11 cellular contexts compared by ENCODE assay signal in the genomic region with DNA sequence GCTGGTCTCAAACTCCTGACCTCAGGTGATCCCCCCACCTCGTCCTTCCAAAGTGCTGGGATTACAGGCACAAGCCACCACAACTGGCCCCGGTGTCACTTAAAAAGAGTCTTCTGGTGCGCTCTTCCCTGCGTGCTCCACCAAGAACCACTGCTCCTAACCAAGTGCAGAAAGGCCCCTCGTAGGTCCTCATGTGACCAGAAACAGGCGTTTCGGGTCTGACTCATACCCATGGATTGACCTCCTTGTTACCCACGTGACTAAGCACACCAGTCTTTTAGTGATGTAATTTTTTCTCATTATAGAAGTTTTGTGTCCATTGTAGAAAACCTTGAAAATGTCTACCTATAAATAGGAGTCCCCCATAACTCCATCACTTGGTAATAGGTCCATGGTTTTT. TPM values are rescaled to one million over a fixed set of nuclear protein-coding genes. Genes with fewer than 3 reads are reported as not detected.
DNase-seq lines count a peak whose midpoint lies in the region; ATAC-seq, FAIRE-seq and TF ChIP-seq lines count a peak whose summit lies in the region.
"Had no signal": no experiment of that assay in that cellular context is flagged by ENCODE, and none has a peak within 500 bp of the region (broad histone marks: within the 10 kb centered on the region; RNA-seq: fewer than 3 reads in every experiment).

No MANE protein-coding gene starts in this region.

- H3K4me1 Mint-ChIP-seq in osteocyte (ENCODE audit: unreplicated experiment), result peaks cover 11% of the 10 kb centered on the region

- CTCF ChIA-PET in HepG2 (lab: Yijun Ruan, JAX; ENCODE audit: low intra/inter-chr PET ratio, low total read pairs), result interaction anchor here (1.1 to 1.4 kb wide), 2 partner anchors 17 to 110 kb away, joined by 3 to 8 read pairs; no protein-coding TSS in a partner anchor

- H3K27me3 ChIP-seq in HepG2 (ENCODE audit: control insufficient read depth in 1 of 2, insufficient read depth in 2 of 2, low read length in 2 of 2), result peaks cover 0 to 5% of the 10 kb centered on the region in 2 experiments; a peak in 1 of 5 replicates
- no peaks in the 10 kb centered on the region for H3K27me3 ChIP-seq in right lobe of liver
- H3K27me3 ChIP-seq: BLaER1 treated with 17β-estradiol and CSF1 and Interleukin-3, amounts not matched to agents 10 nM and 100 nM had no signal

- peaks cover 63% of the 10 kb centered on the region for H3K4me1 ChIP-seq in HepG2 (ENCODE audit: insufficient read depth, low read length)
- H3K4me1 ChIP-seq in right lobe of liver, result peaks cover 0 to 37% (median 5%) of the 10 kb centered on the region in 4 donors

- no peaks in the 10 kb centered on the region for H3K79me2 ChIP-seq in HepG2 (ENCODE audit: insufficient read depth, low read length)

- FAIRE-seq in HepG2 (lab: Jason Lieb, UNC), result no peak

- no peaks in the 10 kb centered on the region for H3K36me3 ChIP-seq in HepG2 (replicated peaks in 1 of 2; ENCODE audit: control insufficient read depth in 1 of 2, insufficient read depth in 2 of 2, low read length in 2 of 2)
- no peaks in the 10 kb centered on the region for H3K36me3 ChIP-seq in right lobe of liver
- H3K36me3 ChIP-seq: BLaER1 treated with 17β-estradiol and CSF1 and Interleukin-3, amounts not matched to agents 10 nM and 100 nM had no signal

- peak; percentile 43 for DNase-seq in HepG2 (ENCODE audit: low spot score)
- no peak for DNase-seq in right lobe of liver
- DNase-seq in RKO (ENCODE audit: low spot score), result peak; percentile 70
- DNase-seq in fibroblast of the conjunctiva (ENCODE audit: low read depth), result peak; percentile 57
- no peak for DNase-seq in ecto neural progenitor cell (ENCODE audit: low spot score)
- no peak for DNase-seq in DMS114 treated with DMSO at 0.1 percent for 48 hours (lab: John Stamatoyannopoulos, UW; ENCODE audit: unreplicated experiment)
- DNase-seq in osteocyte (ENCODE audit: extremely low spot score, unreplicated experiment), result no peak
- no peak for DNase-seq in medulla oblongata (ENCODE audit: extremely low spot score)
- DNase-seq: SHP77 treated with DMSO at 0.1 percent for 48 hours had no signal

- ATAC-seq in HepG2, result no peak
- no peak for ATAC-seq in right lobe of liver

- H3K27ac Mint-ChIP-seq in osteocyte (ENCODE audit: unreplicated experiment), result no peak overlapping the region

- H3K9ac ChIP-seq in HepG2 (ENCODE audit: insufficient read depth, low read depth, low read length), result no peak overlapping the region
- H3K9ac ChIP-seq: BLaER1 treated with 17β-estradiol and CSF1 and Interleukin-3, amounts not matched to agents 10 nM and 100 nM had no signal

- H2AFZ ChIP-seq in HepG2 (ENCODE audit: low read length), result no peak overlapping the region

- TF ChIP-seq CTCF in HepG2 (CRISPR knock-in tag; IDR thresholded peaks at IDR 0.05) (no peak), right lobe of liver (IDR thresholded peaks at IDR 0.05) (no peak), osteocyte (IDR thresholded peaks at IDR 0.05) (no peak)

- no peak for TF ChIP-seq RAD21 in HepG2 (CRISPR knock-in tag; IDR thresholded peaks at IDR 0.05)

- TF ChIP-seq POLR2A in HepG2 (IDR thresholded peaks at IDR 0.05; ENCODE audit: insufficient read depth in 1 of 2, low read depth in 2 of 2, low read length in 2 of 2) (no peak), right lobe of liver (IDR thresholded peaks at IDR 0.05) (no peak)

- no peaks in the 10 kb centered on the region for H4K20me1 ChIP-seq in HepG2 (ENCODE audit: insufficient read depth, low read length)
- H4K20me1 ChIP-seq: BLaER1 treated with 17β-estradiol and CSF1 and Interleukin-3, amounts not matched to agents 10 nM and 100 nM had no signal

- H3K27ac ChIP-seq in HepG2 (ENCODE audit: extremely low read length, insufficient read depth, low read length) (no peak overlapping the region), right lobe of liver (no peak overlapping the region)
- H3K27ac ChIP-seq: BLaER1 treated with 17β-estradiol and CSF1 and Interleukin-3, amounts not matched to agents 10 nM and 100 nM had no signal

- TF ChIP-seq EP300 in HepG2 (IDR thresholded peaks at IDR 0.05; ENCODE audit: low read depth in 2 of 2, low read length in 2 of 2), result no peak
- no peak for TF ChIP-seq EP300 in HepG2 (CRISPR knock-in tag; IDR thresholded peaks at IDR 0.05; ENCODE audit: borderline replicate concordance)

- no peaks in the 10 kb centered on the region for H3K9me3 ChIP-seq in HepG2 (ENCODE audit: low read length)
- H3K9me3 ChIP-seq in right lobe of liver, result no peaks in the 10 kb centered on the region
- H3K9me3 ChIP-seq: BLaER1 treated with 17β-estradiol and CSF1 and Interleukin-3, amounts not matched to agents 10 nM and 100 nM had no signal

- no TSS peak for BruUV-seq in HepG2 (replicated peaks; lab: Mats Ljungman, UMichigan)

- H3K27me3 Mint-ChIP-seq in osteocyte (ENCODE audit: unreplicated experiment), result peaks cover 25% of the 10 kb centered on the region

- POLR2A ChIA-PET in HepG2 (lab: Yijun Ruan, JAX), result interaction anchor here (0.8 to 2.2 kb wide), 4 partner anchors 10 to 95 kb away, joined by 3 to 12 read pairs (median 3); no protein-coding TSS in a partner anchor

- 34% methylated on average over 7 of the region's 8 CpGs for WGBS in HepG2 (ENCODE audit: low lambda C conversion rate)
- 38% methylated on average over 7 of the region's 8 CpGs for WGBS in right lobe of liver (ENCODE audit: insufficient coverage, low coverage, low lambda C conversion rate, missing lambda C conversion rate)

- H3K4me2 ChIP-seq in HepG2 (ENCODE audit: low read depth, low read length), result peak overlapping the region; percentile 49

- H3K36me3 Mint-ChIP-seq in osteocyte (ENCODE audit: unreplicated experiment), result no peaks in the 10 kb centered on the region

- in situ Hi-C loops in HepG2 (cut with HindIII; ENCODE audit: extremely low pct_ligation_motif_present, low pct_unique_long_range_greater_than_20kb), result loop anchor here (5.0 kb wide), 1 partner anchor 95 kb away; no protein-coding TSS in a partner anchor

- H3K9me3 Mint-ChIP-seq in osteocyte (ENCODE audit: unreplicated experiment), result no peaks in the 10 kb centered on the region

- intact Hi-C loops in HepG2 (cut with micrococcal nuclease; ENCODE audit: unreplicated experiment) (loop anchor here (1.0 to 2.0 kb wide), 4 partner anchors 17 to 109 kb away; no protein-coding TSS in a partner anchor), right lobe of liver (cut with DNase I) (loop anchor here (10.0 kb wide), 2 partner anchors 93 to 103 kb away; a partner anchor contains a TSS)

- H3K4me3 Mint-ChIP-seq in osteocyte (ENCODE audit: unreplicated experiment), result no peak overlapping the region

- no peak overlapping the region for H3K4me3 ChIP-seq in HepG2 (replicated peaks in 1 of 3; ENCODE audit: insufficient read depth in 1 of 3, low read depth in 2 of 3, low read length in 3 of 3)
- no peak overlapping the region for H3K4me3 ChIP-seq in right lobe of liver
- H3K4me3 ChIP-seq: BLaER1 treated with 17β-estradiol and CSF1 and Interleukin-3, amounts not matched to agents 10 nM and 100 nM had no signal

RNA-seq across cellular contexts. Expression of a gene that starts 13.9 kb away (rescaled TPM):
- total RNA-seq in HepG2 (2016; rRNA removed; fragmentation: Illumina TruSeq; extraction: Trizol), result 0.13 and 0.20 TPM in 2 replicates
- total RNA-seq in HepG2 (2016; cell fraction: cytosol; rRNA removed; fragmentation: Illumina TruSeq; extraction: Trizol; ENCODE audit: low read depth), result not detected in 2 replicates
- total RNA-seq in HepG2 (2016; cell fraction: insoluble cytoplasmic fraction; rRNA removed; fragmentation: Illumina TruSeq; extraction: Trizol), result 0.15 and 0.16 TPM in 2 replicates
- 0.17 and 0.22 TPM in 2 replicates for total RNA-seq in HepG2 (2016; cell fraction: membrane; rRNA removed; fragmentation: Illumina TruSeq; extraction: Trizol)
- 0.22 TPM in 1 of 2 replicates, not detected in the other for total RNA-seq in HepG2 (2016; cell fraction: nucleus; rRNA removed; fragmentation: Illumina TruSeq; extraction: Trizol)
- 0.07 and 0.09 TPM in 2 replicates for polyA plus RNA-seq in HepG2 (2011; rRNA removed)
- 0.07 and 0.09 TPM in 2 replicates for polyA plus RNA-seq in HepG2 (2011; cell fraction: cytosol; rRNA removed)
- 0.08 TPM in 1 of 2 replicates, not detected in the other for polyA plus RNA-seq in HepG2 (2011; cell fraction: nucleus; rRNA removed)
- 0.07 and 0.12 TPM in 2 replicates for polyA plus RNA-seq in HepG2 (2012)
- polyA plus RNA-seq in HepG2 (2016; cell fraction: cytosol; fragmentation: Illumina TruSeq; extraction: Trizol; ENCODE audit: low read depth), result not detected in 2 replicates
- polyA plus RNA-seq in HepG2 (2016; cell fraction: insoluble cytoplasmic fraction; fragmentation: Illumina TruSeq; extraction: Trizol; ENCODE audit: low read depth), result 0.21 and 0.26 TPM in 2 replicates
- 0.10 TPM in 1 of 2 replicates, not detected in the other for polyA plus RNA-seq in HepG2 (2016; cell fraction: membrane; fragmentation: Illumina TruSeq; extraction: Trizol; ENCODE audit: low read depth)
- 0.49 TPM in 1 of 2 replicates, not detected in the other for polyA plus RNA-seq in HepG2 (2016; cell fraction: nucleus; fragmentation: Illumina TruSeq; extraction: Trizol; ENCODE audit: insufficient read depth, low read depth)
- polyA minus RNA-seq in HepG2 (2011; rRNA and poly(A)+ RNA removed; ENCODE audit: low replicate concordance), result 0.10 TPM in 1 of 2 replicates, not detected in the other
- polyA minus RNA-seq in HepG2 (2011; cell fraction: cytosol; rRNA and poly(A)+ RNA removed), result not detected in 2 replicates
- 0.13 TPM in 1 of 2 replicates, not detected in the other for polyA minus RNA-seq in HepG2 (2011; cell fraction: nucleus; rRNA and poly(A)+ RNA removed)
- total RNA-seq in right lobe of liver, result not detected
- total RNA-seq in osteocyte, result not detected in 2 replicates
- total RNA-seq: dermis microvascular lymphatic vessel endothelial cell had no signal

RNA-seq across cellular contexts. Expression of a gene that starts 14.0 kb away (rescaled TPM):
- total RNA-seq in HepG2 (2016; rRNA removed; fragmentation: Illumina TruSeq; extraction: Trizol) (21.1 and 24.5 TPM in 2 replicates), right lobe of liver (under 1 TPM in 2 of 6 experiments, not detected in 4; 0.11 to 0.56 TPM), osteocyte (not detected in 2 replicates)
- total RNA-seq in HepG2 (2016; cell fraction: cytosol; rRNA removed; fragmentation: Illumina TruSeq; extraction: Trizol; ENCODE audit: low read depth), result 3.9 and 4.9 TPM in 2 replicates
- total RNA-seq in HepG2 (2016; cell fraction: insoluble cytoplasmic fraction; rRNA removed; fragmentation: Illumina TruSeq; extraction: Trizol), result 16.1 and 26.1 TPM in 2 replicates
- 9.4 and 10.8 TPM in 2 replicates for total RNA-seq in HepG2 (2016; cell fraction: membrane; rRNA removed; fragmentation: Illumina TruSeq; extraction: Trizol)
- 23.9 and 26.7 TPM in 2 replicates for total RNA-seq in HepG2 (2016; cell fraction: nucleus; rRNA removed; fragmentation: Illumina TruSeq; extraction: Trizol)
- 4.2 and 5.4 TPM in 2 replicates for polyA plus RNA-seq in HepG2 (2011; rRNA removed)
- 1.6 and 3.8 TPM in 2 replicates for polyA plus RNA-seq in HepG2 (2011; cell fraction: cytosol; rRNA removed)
- 33.8 and 40.4 TPM in 2 replicates for polyA plus RNA-seq in HepG2 (2011; cell fraction: nucleus; rRNA removed)
- 3.0 TPM in 2 replicates for polyA plus RNA-seq in HepG2 (2012)
- polyA plus RNA-seq in HepG2 (2016; cell fraction: cytosol; fragmentation: Illumina TruSeq; extraction: Trizol; ENCODE audit: low read depth), result 4.1 and 4.2 TPM in 2 replicates
- polyA plus RNA-seq in HepG2 (2016; cell fraction: insoluble cytoplasmic fraction; fragmentation: Illumina TruSeq; extraction: Trizol; ENCODE audit: low read depth), result 19.1 and 25.4 TPM in 2 replicates
- 6.7 and 7.5 TPM in 2 replicates for polyA plus RNA-seq in HepG2 (2016; cell fraction: membrane; fragmentation: Illumina TruSeq; extraction: Trizol; ENCODE audit: low read depth)
- 87.0 and 93.3 TPM in 2 replicates for polyA plus RNA-seq in HepG2 (2016; cell fraction: nucleus; fragmentation: Illumina TruSeq; extraction: Trizol; ENCODE audit: insufficient read depth, low read depth)
- 7.4 TPM in 1 of 2 replicates, not detected in the other for polyA minus RNA-seq in HepG2 (2011; rRNA and poly(A)+ RNA removed; ENCODE audit: low replicate concordance)
- 0.99 and 1.8 TPM in 2 replicates for polyA minus RNA-seq in HepG2 (2011; cell fraction: cytosol; rRNA and poly(A)+ RNA removed)
- 4.5 and 4.7 TPM in 2 replicates for polyA minus RNA-seq in HepG2 (2011; cell fraction: nucleus; rRNA and poly(A)+ RNA removed)
- total RNA-seq: dermis microvascular lymphatic vessel endothelial cell had no signal

RNA-seq across cellular contexts. Expression of a gene that starts 33.3 kb away (rescaled TPM):
- total RNA-seq in HepG2 (2016; rRNA removed; fragmentation: Illumina TruSeq; extraction: Trizol), result 31.6 and 35.8 TPM in 2 replicates
- total RNA-seq in HepG2 (2016; cell fraction: cytosol; rRNA removed; fragmentation: Illumina TruSeq; extraction: Trizol; ENCODE audit: low read depth), result 10.1 and 11.8 TPM in 2 replicates
- total RNA-seq in HepG2 (2016; cell fraction: insoluble cytoplasmic fraction; rRNA removed; fragmentation: Illumina TruSeq; extraction: Trizol), result 29.5 and 34.7 TPM in 2 replicates
- 13.4 TPM in 2 replicates for total RNA-seq in HepG2 (2016; cell fraction: membrane; rRNA removed; fragmentation: Illumina TruSeq; extraction: Trizol)
- 16.9 and 26.1 TPM in 2 replicates for total RNA-seq in HepG2 (2016; cell fraction: nucleus; rRNA removed; fragmentation: Illumina TruSeq; extraction: Trizol)
- 19.9 and 24.9 TPM in 2 replicates for polyA plus RNA-seq in HepG2 (2011; rRNA removed)
- polyA plus RNA-seq in HepG2 (2011; cell fraction: cytosol; rRNA removed), result 16.1 and 23.4 TPM in 2 replicates
- 56.5 and 64.5 TPM in 2 replicates for polyA plus RNA-seq in HepG2 (2011; cell fraction: nucleus; rRNA removed)
- 12.2 and 20.8 TPM in 2 replicates for polyA plus RNA-seq in HepG2 (2012)
- polyA plus RNA-seq in HepG2 (2016; cell fraction: cytosol; fragmentation: Illumina TruSeq; extraction: Trizol; ENCODE audit: low read depth), result 5.4 and 6.5 TPM in 2 replicates
- polyA plus RNA-seq in HepG2 (2016; cell fraction: insoluble cytoplasmic fraction; fragmentation: Illumina TruSeq; extraction: Trizol; ENCODE audit: low read depth), result 20.2 and 26.2 TPM in 2 replicates
- polyA plus RNA-seq in HepG2 (2016; cell fraction: membrane; fragmentation: Illumina TruSeq; extraction: Trizol; ENCODE audit: low read depth), result 5.5 and 7.3 TPM in 2 replicates
- 42.6 and 43.8 TPM in 2 replicates for polyA plus RNA-seq in HepG2 (2016; cell fraction: nucleus; fragmentation: Illumina TruSeq; extraction: Trizol; ENCODE audit: insufficient read depth, low read depth)
- 41.4 and 43.7 TPM in 2 replicates for polyA minus RNA-seq in HepG2 (2011; rRNA and poly(A)+ RNA removed; ENCODE audit: low replicate concordance)
- 12.9 and 15.0 TPM in 2 replicates for polyA minus RNA-seq in HepG2 (2011; cell fraction: cytosol; rRNA and poly(A)+ RNA removed)
- polyA minus RNA-seq in HepG2 (2011; cell fraction: nucleus; rRNA and poly(A)+ RNA removed), result 13.0 and 19.8 TPM in 2 replicates
- total RNA-seq in right lobe of liver, result 10 to 100 TPM in 2 of 6 experiments, 1 to 10 TPM in 4; 7.5 to 16.8 (median 9.2) TPM
- 16.8 and 22.6 TPM in 2 replicates for total RNA-seq in osteocyte

Comparison
In these comparisons a context has a peak if more than half of its experiments do, and no peak if none do; other contexts are left out.
1. DNase-seq: peak in HepG2 (single experiment), RKO (single experiment) and fibroblast of the conjunctiva (single experiment); none in right lobe of liver (0 of 3), ecto neural progenitor cell (single experiment), DMS114 treated with DMSO at 0.1 percent for 48 hours (single experiment), osteocyte (single experiment) and medulla oblongata (single experiment).